2 cellular contexts compared by ENCODE assay signal in genomic region chr12:120140603-120141002, GRCh38.
TF ChIP-seq lines count a peak whose summit lies in the region.

No MANE protein-coding gene starts in this region.

TF ChIP-seq in GM23338, 12 proteins besides CTCF, POLR2A, EP300 and RAD21:
- TF ChIP-seq, protein P1, sequence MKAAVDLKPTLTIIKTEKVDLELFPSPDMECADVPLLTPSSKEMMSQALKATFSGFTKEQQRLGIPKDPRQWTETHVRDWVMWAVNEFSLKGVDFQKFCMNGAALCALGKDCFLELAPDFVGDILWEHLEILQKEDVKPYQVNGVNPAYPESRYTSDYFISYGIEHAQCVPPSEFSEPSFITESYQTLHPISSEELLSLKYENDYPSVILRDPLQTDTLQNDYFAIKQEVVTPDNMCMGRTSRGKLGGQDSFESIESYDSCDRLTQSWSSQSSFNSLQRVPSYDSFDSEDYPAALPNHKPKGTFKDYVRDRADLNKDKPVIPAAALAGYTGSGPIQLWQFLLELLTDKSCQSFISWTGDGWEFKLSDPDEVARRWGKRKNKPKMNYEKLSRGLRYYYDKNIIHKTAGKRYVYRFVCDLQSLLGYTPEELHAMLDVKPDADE (IDR thresholded peaks at IDR 0.05), result no peak
- TF ChIP-seq JUNB (IDR thresholded peaks at IDR 0.05; ENCODE audit: unreplicated experiment), result no peak
- no peak for TF ChIP-seq STAT1 (IDR thresholded peaks at IDR 0.05; ENCODE audit: unreplicated experiment)
- no peak for TF ChIP-seq ZNF114 (CRISPR knock-in tag; IDR thresholded peaks at IDR 0.05)
- no peak for TF ChIP-seq ZNF462 (CRISPR knock-in tag; IDR thresholded peaks at IDR 0.05)
- TF ChIP-seq, protein P2, sequence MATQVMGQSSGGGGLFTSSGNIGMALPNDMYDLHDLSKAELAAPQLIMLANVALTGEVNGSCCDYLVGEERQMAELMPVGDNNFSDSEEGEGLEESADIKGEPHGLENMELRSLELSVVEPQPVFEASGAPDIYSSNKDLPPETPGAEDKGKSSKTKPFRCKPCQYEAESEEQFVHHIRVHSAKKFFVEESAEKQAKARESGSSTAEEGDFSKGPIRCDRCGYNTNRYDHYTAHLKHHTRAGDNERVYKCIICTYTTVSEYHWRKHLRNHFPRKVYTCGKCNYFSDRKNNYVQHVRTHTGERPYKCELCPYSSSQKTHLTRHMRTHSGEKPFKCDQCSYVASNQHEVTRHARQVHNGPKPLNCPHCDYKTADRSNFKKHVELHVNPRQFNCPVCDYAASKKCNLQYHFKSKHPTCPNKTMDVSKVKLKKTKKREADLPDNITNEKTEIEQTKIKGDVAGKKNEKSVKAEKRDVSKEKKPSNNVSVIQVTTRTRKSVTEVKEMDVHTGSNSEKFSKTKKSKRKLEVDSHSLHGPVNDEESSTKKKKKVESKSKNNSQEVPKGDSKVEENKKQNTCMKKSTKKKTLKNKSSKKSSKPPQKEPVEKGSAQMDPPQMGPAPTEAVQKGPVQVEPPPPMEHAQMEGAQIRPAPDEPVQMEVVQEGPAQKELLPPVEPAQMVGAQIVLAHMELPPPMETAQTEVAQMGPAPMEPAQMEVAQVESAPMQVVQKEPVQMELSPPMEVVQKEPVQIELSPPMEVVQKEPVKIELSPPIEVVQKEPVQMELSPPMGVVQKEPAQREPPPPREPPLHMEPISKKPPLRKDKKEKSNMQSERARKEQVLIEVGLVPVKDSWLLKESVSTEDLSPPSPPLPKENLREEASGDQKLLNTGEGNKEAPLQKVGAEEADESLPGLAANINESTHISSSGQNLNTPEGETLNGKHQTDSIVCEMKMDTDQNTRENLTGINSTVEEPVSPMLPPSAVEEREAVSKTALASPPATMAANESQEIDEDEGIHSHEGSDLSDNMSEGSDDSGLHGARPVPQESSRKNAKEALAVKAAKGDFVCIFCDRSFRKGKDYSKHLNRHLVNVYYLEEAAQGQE (IDR thresholded peaks at IDR 0.05; ENCODE audit: unreplicated experiment), result no peak
- TF ChIP-seq EZH2 (IDR thresholded peaks at IDR 0.05; ENCODE audit: low read depth, unreplicated experiment), result no peak
- no peak for TF ChIP-seq EZH2phosphoT487 (IDR thresholded peaks at IDR 0.05; ENCODE audit: unreplicated experiment)
- TF ChIP-seq ZNF331 (CRISPR knock-in tag; IDR thresholded peaks at IDR 0.05; ENCODE audit: low read depth), result no peak
- TF ChIP-seq POLR2AphosphoS5 (IDR thresholded peaks at IDR 0.05; ENCODE audit: low read depth), result no peak
- no peak for TF ChIP-seq CREB1 (CRISPR knock-in tag; IDR thresholded peaks at IDR 0.05; ENCODE audit: low read depth)
- no peak for TF ChIP-seq NANOG (IDR thresholded peaks at IDR 0.05; ENCODE audit: borderline replicate concordance)

TF ChIP-seq in HepG2, 621 proteins besides CTCF, POLR2A, EP300 and RAD21:
- no peak for TF ChIP-seq ZNF589 (CRISPR knock-in tag; conservative IDR thresholded peaks at IDR 0.05)
- no peak for TF ChIP-seq ZNF446 (CRISPR knock-in tag; IDR thresholded peaks at IDR 0.05)
- TF ChIP-seq, protein P3, sequence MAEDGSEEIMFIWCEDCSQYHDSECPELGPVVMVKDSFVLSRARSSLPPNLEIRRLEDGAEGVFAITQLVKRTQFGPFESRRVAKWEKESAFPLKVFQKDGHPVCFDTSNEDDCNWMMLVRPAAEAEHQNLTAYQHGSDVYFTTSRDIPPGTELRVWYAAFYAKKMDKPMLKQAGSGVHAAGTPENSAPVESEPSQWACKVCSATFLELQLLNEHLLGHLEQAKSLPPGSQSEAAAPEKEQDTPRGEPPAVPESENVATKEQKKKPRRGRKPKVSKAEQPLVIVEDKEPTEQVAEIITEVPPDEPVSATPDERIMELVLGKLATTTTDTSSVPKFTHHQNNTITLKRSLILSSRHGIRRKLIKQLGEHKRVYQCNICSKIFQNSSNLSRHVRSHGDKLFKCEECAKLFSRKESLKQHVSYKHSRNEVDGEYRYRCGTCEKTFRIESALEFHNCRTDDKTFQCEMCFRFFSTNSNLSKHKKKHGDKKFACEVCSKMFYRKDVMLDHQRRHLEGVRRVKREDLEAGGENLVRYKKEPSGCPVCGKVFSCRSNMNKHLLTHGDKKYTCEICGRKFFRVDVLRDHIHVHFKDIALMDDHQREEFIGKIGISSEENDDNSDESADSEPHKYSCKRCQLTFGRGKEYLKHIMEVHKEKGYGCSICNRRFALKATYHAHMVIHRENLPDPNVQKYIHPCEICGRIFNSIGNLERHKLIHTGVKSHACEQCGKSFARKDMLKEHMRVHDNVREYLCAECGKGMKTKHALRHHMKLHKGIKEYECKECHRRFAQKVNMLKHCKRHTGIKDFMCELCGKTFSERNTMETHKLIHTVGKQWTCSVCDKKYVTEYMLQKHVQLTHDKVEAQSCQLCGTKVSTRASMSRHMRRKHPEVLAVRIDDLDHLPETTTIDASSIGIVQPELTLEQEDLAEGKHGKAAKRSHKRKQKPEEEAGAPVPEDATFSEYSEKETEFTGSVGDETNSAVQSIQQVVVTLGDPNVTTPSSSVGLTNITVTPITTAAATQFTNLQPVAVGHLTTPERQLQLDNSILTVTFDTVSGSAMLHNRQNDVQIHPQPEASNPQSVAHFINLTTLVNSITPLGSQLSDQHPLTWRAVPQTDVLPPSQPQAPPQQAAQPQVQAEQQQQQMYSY (CRISPR knock-in tag; IDR thresholded peaks at IDR 0.05), result no peak
- TF ChIP-seq ZNF747 (CRISPR knock-in tag; IDR thresholded peaks at IDR 0.05; ENCODE audit: borderline replicate concordance), result no peak
- TF ChIP-seq ZNF382 (CRISPR knock-in tag; IDR thresholded peaks at IDR 0.05; ENCODE audit: borderline replicate concordance), result no peak
- TF ChIP-seq ZNF614 (CRISPR knock-in tag; IDR thresholded peaks at IDR 0.05; ENCODE audit: borderline replicate concordance), result no peak
- TF ChIP-seq GPN1 (CRISPR knock-in tag; IDR thresholded peaks at IDR 0.05; ENCODE audit: borderline replicate concordance), result no peak
- TF ChIP-seq ZNF546 (CRISPR knock-in tag; conservative IDR thresholded peaks at IDR 0.05), result no peak
- no peak for TF ChIP-seq EZH2 (conservative IDR thresholded peaks at IDR 0.05; ENCODE audit: low read depth, low read length)
- no peak for TF ChIP-seq NRL (CRISPR knock-in tag; IDR thresholded peaks at IDR 0.05; ENCODE audit: borderline replicate concordance)
- no peak for TF ChIP-seq ZNF878 (CRISPR knock-in tag; IDR thresholded peaks at IDR 0.05)
- no peak for TF ChIP-seq ZNF17 (CRISPR knock-in tag; IDR thresholded peaks at IDR 0.05)
- no peak for TF ChIP-seq ZBTB20 (CRISPR knock-in tag; IDR thresholded peaks at IDR 0.05; ENCODE audit: borderline replicate concordance, low read depth)
- TF ChIP-seq ZFP41 (CRISPR knock-in tag; IDR thresholded peaks at IDR 0.05; ENCODE audit: borderline replicate concordance), result no peak
- no peak for TF ChIP-seq ATM (IDR thresholded peaks at IDR 0.05; ENCODE audit: borderline replicate concordance)
- no peak for TF ChIP-seq GATAD1 (CRISPR knock-in tag; IDR thresholded peaks at IDR 0.05)
- TF ChIP-seq, protein P4, sequence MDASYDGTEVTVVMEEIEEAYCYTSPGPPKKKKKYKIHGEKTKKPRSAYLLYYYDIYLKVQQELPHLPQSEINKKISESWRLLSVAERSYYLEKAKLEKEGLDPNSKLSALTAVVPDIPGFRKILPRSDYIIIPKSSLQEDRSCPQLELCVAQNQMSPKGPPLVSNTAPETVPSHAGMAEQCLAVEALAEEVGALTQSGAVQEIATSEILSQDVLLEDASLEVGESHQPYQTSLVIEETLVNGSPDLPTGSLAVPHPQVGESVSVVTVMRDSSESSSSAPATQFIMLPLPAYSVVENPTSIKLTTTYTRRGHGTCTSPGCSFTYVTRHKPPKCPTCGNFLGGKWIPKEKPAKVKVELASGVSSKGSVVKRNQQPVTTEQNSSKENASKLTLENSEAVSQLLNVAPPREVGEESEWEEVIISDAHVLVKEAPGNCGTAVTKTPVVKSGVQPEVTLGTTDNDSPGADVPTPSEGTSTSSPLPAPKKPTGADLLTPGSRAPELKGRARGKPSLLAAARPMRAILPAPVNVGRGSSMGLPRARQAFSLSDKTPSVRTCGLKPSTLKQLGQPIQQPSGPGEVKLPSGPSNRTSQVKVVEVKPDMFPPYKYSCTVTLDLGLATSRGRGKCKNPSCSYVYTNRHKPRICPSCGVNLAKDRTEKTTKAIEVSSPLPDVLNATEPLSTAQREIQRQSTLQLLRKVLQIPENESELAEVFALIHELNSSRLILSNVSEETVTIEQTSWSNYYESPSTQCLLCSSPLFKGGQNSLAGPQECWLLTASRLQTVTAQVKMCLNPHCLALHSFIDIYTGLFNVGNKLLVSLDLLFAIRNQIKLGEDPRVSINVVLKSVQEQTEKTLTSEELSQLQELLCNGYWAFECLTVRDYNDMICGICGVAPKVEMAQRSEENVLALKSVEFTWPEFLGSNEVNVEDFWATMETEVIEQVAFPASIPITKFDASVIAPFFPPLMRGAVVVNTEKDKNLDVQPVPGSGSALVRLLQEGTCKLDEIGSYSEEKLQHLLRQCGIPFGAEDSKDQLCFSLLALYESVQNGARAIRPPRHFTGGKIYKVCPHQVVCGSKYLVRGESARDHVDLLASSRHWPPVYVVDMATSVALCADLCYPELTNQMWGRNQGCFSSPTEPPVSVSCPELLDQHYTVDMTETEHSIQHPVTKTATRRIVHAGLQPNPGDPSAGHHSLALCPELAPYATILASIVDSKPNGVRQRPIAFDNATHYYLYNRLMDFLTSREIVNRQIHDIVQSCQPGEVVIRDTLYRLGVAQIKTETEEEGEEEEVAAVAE (CRISPR knock-in tag; IDR thresholded peaks at IDR 0.05; ENCODE audit: borderline replicate concordance), result no peak
- TF ChIP-seq ARNT (IDR thresholded peaks at IDR 0.05), result no peak
- TF ChIP-seq ADNP (CRISPR knock-in tag; IDR thresholded peaks at IDR 0.05), result no peak
